15 cellular contexts compared by ENCODE assay signal in the genomic region with DNA sequence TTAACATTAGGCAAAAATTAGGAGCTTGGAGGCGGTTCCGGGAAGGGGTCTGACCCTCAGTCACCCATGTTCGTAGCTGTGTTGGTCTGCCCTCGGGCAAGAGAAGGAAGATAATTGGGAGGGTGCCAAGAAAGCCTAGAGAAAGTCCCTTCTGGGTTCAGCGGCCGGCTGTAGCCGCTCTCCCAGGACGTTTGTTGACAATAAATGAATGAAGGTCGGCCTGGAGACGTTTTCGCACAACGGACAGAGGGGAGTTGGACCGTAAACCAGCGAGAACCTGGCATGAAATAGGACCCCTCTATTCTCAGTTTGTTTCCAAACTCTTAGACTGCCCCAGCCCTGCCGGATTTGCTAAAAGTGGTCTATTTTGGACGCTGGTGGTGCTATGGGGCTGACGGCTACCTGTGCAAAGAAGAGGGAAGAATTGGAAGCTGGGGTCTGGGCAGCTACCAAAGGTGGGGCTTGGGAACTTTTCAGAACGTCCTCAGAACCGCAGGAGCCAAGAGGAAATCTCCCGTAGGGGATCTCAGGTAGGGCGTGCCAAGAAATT. TPM values are rescaled to one million over a fixed set of nuclear protein-coding genes. Genes with fewer than 3 reads are reported as not detected.
"Had no signal": no experiment of that assay in that cellular context is flagged by ENCODE, and none has a peak within 500 bp of the region (broad histone marks: within the 10 kb centered on the region; RNA-seq: fewer than 3 reads in every experiment).

No MANE protein-coding gene starts in this region.

RNA-seq across cellular contexts. Expression of gene FOXD4L6, which starts 3.3 kb away (rescaled TPM):
- total RNA-seq: epithelial cell of proximal tubule, fibroblast of lung, fibroblast of villous mesenchyme, gastrocnemius medialis, glomerular endothelial cell, heart right ventricle, kidney epithelial cell, left ventricle myocardium superior, lower leg skin, lung microvascular endothelial cell, mesenteric fat pad, mesothelial cell of epicardium, mucosa of gallbladder had no signal
- polyA plus RNA-seq: endothelial cell of umbilical vein, fibroblast of lung, heart right ventricle, keratinocyte had no signal
